ENCODE assay signal across 8 cellular contexts in genomic region chr1:7961199-7962010, GRCh38. TPM values are rescaled to one million over a fixed set of nuclear protein-coding genes. Genes with fewer than 3 reads are reported as not detected.
A peak's percentile ranks its signal among the peaks of the same experiment; 100 is the strongest.
DNase-seq lines count a peak whose midpoint lies in the region; ATAC-seq, FAIRE-seq and TF ChIP-seq lines count a peak whose summit lies in the region.

Gene PARK7, plus strand, starts transcription at chr1:7961711. Its CDS starts 1,075 bp downstream, at chr1:7962786.

- peak within 1 kb of the TSS; percentile 100 for H3K27ac Mint-ChIP-seq in activated T-helper 2 cell treated with anti-CD3 and anti-CD28 coated beads, Interferon-gamma antibody, Interleukin-2, Interleukin-4, amounts not matched to agents 10 μg/mL and 5 μg/mL and 100 μg/mL, durations not matched to agents 14 hours and 24 hours and 36 hours
- peak within 1 kb of the TSS; percentile 98 for H3K27ac Mint-ChIP-seq in natural killer cell

- H3K4me1 Mint-ChIP-seq in activated T-helper 2 cell treated with anti-CD3 and anti-CD28 coated beads, Interferon-gamma antibody, Interleukin-2, Interleukin-4, amounts not matched to agents 10 μg/mL and 5 μg/mL and 100 μg/mL, durations not matched to agents 14 hours and 24 hours and 36 hours (ENCODE audit: low read depth) = peaks cover 44% of the 10 kb centered on the region
- H3K4me1 Mint-ChIP-seq in natural killer cell = peaks cover 24 to 30% of the 10 kb centered on the region in 2 donors

- H3K4me3 ChIP-seq in RWPE2 (ENCODE audit: severe bottlenecking) = peak within 1 kb of the TSS; percentile 63
- H3K4me3 ChIP-seq in fibroblast of mammary gland (ENCODE audit: control insufficient read depth, low read depth, low read length) = peak within 1 kb of the TSS; percentile 93

- TF ChIP-seq CTCF in RWPE2 (IDR thresholded peaks at IDR 0.05; ENCODE audit: poor library complexity, severe bottlenecking) (peak; percentile 52), fibroblast of mammary gland (conservative IDR thresholded peaks at IDR 0.05; ENCODE audit: control insufficient read depth, insufficient read depth, low read depth, low read length) (peak; percentile 46), natural killer cell (IDR thresholded peaks at IDR 0.05) (peak; percentile 53)

- no peaks in the 10 kb centered on the region for H3K27me3 ChIP-seq in RWPE2 (ENCODE audit: insufficient read depth, poor library complexity, severe bottlenecking)

- intact Hi-C loops in activated T-helper 2 cell treated with anti-CD3 and anti-CD28 coated beads, Interferon-gamma antibody, Interleukin-2, Interleukin-4, amounts not matched to agents 10 μg/mL and 5 μg/mL and 100 μg/mL, durations not matched to agents 14 hours and 24 hours and 36 hours (cut with micrococcal nuclease) = loop anchor here (1.0 to 5.0 kb wide), 2 partner anchors 12 to 39 kb away; no protein-coding TSS in a partner anchor
- intact Hi-C loops in natural killer cell (cut with micrococcal nuclease) = loop anchor here (5.0 kb wide), 2 partner anchors 44 to 59 kb away; no protein-coding TSS in a partner anchor

- DNase-seq in H54 (ENCODE audit: insufficient read length, low spot score) (peak; percentile 86), LoVo (ENCODE audit: low spot score) (peak; percentile 99), RWPE2 (ENCODE audit: low spot score) (peak; percentile 98), fibroblast of mammary gland (ENCODE audit: low read depth) (peak; percentile 98), natural killer cell (peak; percentile 100)
- DNase-seq in activated T-helper 2 cell treated with anti-CD3 and anti-CD28 coated beads, Interferon-gamma antibody, Interleukin-2, Interleukin-4, amounts not matched to agents 10 μg/mL and 5 μg/mL and 100 μg/mL, durations not matched to agents 14 hours and 24 hours and 36 hours (ENCODE audit: low spot score) = peak; percentile 100
- DNase-seq in stimulated activated naive CD4-positive, alpha-beta T cell treated with Interleukin-2 at 50 U/mL for 16 hours (lab: John Stamatoyannopoulos, UW) = peak; percentile 100

- no peaks in the 10 kb centered on the region for H3K4me1 ChIP-seq in ES-I3 (ENCODE audit: insufficient read depth, low read length)
- peaks cover 9% of the 10 kb centered on the region for H3K4me1 ChIP-seq in RWPE2 (ENCODE audit: insufficient read depth, poor library complexity, severe bottlenecking)

- peak; percentile 60 for FAIRE-seq in H54 (lab: Jason Lieb, UNC)

- H3K36me3 Mint-ChIP-seq in activated T-helper 2 cell treated with anti-CD3 and anti-CD28 coated beads, Interferon-gamma antibody, Interleukin-2, Interleukin-4, amounts not matched to agents 10 μg/mL and 5 μg/mL and 100 μg/mL, durations not matched to agents 14 hours and 24 hours and 36 hours (ENCODE audit: low read depth) = peaks cover 52% of the 10 kb centered on the region
- no peaks in the 10 kb centered on the region for H3K36me3 Mint-ChIP-seq in natural killer cell

- H3K27ac ChIP-seq in RWPE2 (ENCODE audit: poor library complexity, severe bottlenecking) = peak within 1 kb of the TSS; percentile 50

- H3K36me3 ChIP-seq in ES-I3 (ENCODE audit: insufficient read depth, low read length) (peaks cover 31% of the 10 kb centered on the region), RWPE2 (ENCODE audit: low read depth) (peaks cover 38% of the 10 kb centered on the region)

- no peaks in the 10 kb centered on the region for H3K9me3 Mint-ChIP-seq in activated T-helper 2 cell treated with anti-CD3 and anti-CD28 coated beads, Interferon-gamma antibody, Interleukin-2, Interleukin-4, amounts not matched to agents 10 μg/mL and 5 μg/mL and 100 μg/mL, durations not matched to agents 14 hours and 24 hours and 36 hours
- no peaks in the 10 kb centered on the region for H3K9me3 Mint-ChIP-seq in natural killer cell

- H3K9me3 ChIP-seq in ES-I3 (ENCODE audit: control insufficient read depth, insufficient read depth, low read length) = no peaks in the 10 kb centered on the region
- no peaks in the 10 kb centered on the region for H3K9me3 ChIP-seq in RWPE2 (ENCODE audit: severe bottlenecking)

- no peaks in the 10 kb centered on the region for H3K27me3 Mint-ChIP-seq in activated T-helper 2 cell treated with anti-CD3 and anti-CD28 coated beads, Interferon-gamma antibody, Interleukin-2, Interleukin-4, amounts not matched to agents 10 μg/mL and 5 μg/mL and 100 μg/mL, durations not matched to agents 14 hours and 24 hours and 36 hours (ENCODE audit: low read depth)
- H3K27me3 Mint-ChIP-seq in natural killer cell (ENCODE audit: low read depth in 2 of 2) = no peaks in the 10 kb centered on the region

- H3K9ac ChIP-seq in ES-I3 (ENCODE audit: low read depth, low read length) = peak within 1 kb of the TSS; percentile 76

- ATAC-seq in RWPE2 (ENCODE audit: low read depth) = peak; percentile 99
- peak; percentile 91 to 99 (median 92) for ATAC-seq in natural killer cell

- H3K4me3 Mint-ChIP-seq in activated T-helper 2 cell treated with anti-CD3 and anti-CD28 coated beads, Interferon-gamma antibody, Interleukin-2, Interleukin-4, amounts not matched to agents 10 μg/mL and 5 μg/mL and 100 μg/mL, durations not matched to agents 14 hours and 24 hours and 36 hours (ENCODE audit: low read depth) = peak within 1 kb of the TSS; percentile 100
- peak within 1 kb of the TSS; percentile 98 for H3K4me3 Mint-ChIP-seq in natural killer cell

- TF ChIP-seq POLR2A in H54 (IDR thresholded peaks at IDR 0.05; ENCODE audit: low read depth, low read length) = peak; percentile 82

RNA-seq across cellular contexts. Expression of gene PARK7, which starts in this region (rescaled TPM):
- 498 and 514 TPM in 2 replicates for total RNA-seq in activated T-helper 2 cell treated with anti-CD3 and anti-CD28 coated beads, Interferon-gamma antibody, Interleukin-2, Interleukin-4, amounts not matched to agents 10 μg/mL and 5 μg/mL and 100 μg/mL, durations not matched to agents 14 hours and 24 hours and 36 hours
- 100 to 1,000 TPM; 120 to 127 (median 127) TPM for total RNA-seq in natural killer cell

Comparison
In these comparisons a context has a peak if more than half of its experiments do, and no peak if none do; other contexts are left out.
1. Peak in every context shown above with its lines: DNase-seq, ATAC-seq, H3K4me3 ChIP-seq and H3K27ac ChIP-seq.